8 cellular contexts compared by ENCODE assay signal in the genomic region with DNA sequence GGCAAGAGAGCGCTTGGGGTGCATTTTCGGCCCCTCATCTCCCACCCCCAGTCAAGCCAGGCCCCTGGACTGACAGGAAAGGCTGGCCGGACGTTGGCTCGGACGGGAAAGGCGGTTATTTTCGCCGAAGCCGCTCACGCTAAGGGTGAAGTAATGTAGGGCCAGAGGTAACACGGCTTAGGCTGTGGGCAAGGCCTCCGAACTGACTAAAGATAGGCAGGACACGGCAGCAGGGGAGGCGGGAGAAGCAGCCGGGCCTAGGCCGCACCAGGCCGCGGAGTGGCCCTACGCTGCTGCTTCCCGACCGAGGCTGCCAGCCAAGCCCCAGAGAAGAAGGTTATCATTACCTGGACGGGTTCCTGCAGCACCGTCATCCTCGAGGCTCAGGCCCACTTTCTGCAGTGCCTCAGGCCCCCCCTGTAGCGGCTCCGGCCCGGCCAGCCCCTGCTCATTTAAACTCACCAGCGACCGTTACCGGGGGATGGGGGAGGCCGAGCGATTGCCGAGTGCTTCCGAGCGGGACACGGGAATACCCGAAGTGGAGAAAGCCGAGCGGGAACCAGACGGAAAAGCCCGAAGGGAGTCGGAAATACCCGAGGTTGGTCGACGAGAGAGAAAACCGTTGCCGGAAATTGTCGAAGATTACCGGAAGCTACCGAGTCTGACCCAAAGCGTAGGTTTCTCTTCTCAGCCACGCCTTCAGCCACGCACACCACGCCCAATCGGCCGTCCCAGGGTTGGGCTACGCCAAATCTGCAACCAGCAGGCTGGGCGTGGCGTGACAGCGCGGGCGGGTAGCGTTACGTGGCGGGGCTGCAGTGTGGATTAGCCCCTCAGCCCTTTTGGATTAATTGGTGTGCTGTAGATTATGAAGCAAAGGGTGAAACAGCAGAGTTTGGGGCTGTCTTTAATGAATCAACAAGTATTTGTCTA. TPM values are rescaled to one million over a fixed set of nuclear protein-coding genes. Genes with fewer than 3 reads are reported as not detected.
DNase-seq lines count a peak whose midpoint lies in the region; ATAC-seq and TF ChIP-seq lines count a peak whose summit lies in the region.

A gene with protein sequence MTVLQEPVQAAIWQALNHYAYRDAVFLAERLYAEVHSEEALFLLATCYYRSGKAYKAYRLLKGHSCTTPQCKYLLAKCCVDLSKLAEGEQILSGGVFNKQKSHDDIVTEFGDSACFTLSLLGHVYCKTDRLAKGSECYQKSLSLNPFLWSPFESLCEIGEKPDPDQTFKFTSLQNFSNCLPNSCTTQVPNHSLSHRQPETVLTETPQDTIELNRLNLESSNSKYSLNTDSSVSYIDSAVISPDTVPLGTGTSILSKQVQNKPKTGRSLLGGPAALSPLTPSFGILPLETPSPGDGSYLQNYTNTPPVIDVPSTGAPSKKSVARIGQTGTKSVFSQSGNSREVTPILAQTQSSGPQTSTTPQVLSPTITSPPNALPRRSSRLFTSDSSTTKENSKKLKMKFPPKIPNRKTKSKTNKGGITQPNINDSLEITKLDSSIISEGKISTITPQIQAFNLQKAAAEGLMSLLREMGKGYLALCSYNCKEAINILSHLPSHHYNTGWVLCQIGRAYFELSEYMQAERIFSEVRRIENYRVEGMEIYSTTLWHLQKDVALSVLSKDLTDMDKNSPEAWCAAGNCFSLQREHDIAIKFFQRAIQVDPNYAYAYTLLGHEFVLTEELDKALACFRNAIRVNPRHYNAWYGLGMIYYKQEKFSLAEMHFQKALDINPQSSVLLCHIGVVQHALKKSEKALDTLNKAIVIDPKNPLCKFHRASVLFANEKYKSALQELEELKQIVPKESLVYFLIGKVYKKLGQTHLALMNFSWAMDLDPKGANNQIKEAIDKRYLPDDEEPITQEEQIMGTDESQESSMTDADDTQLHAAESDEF (minus strand): TSS at position 497 of the 933 bp plus-strand sequence. CDS start 123 bp downstream, at position 374.

- ATAC-seq in GM19395 (IDR thresholded peaks at IDR 0.05; ENCODE audit: unreplicated experiment) (peak; percentile 93), HG03565 (IDR thresholded peaks at IDR 0.05; ENCODE audit: unreplicated experiment) (peak; percentile 89), left lobe of liver (peak; percentile 94)

- intact Hi-C loops in dendritic cell treated with granulocyte-macrophage colony-stimulating factor and Interleukin-4, amounts not matched to agents 40 ng/mL and 50 ng/mL, for 4 days (cut with micrococcal nuclease) = loop anchor here (5.0 to 10.0 kb wide), 2 partner anchors 38 to 136 kb away; a partner anchor contains a TSS

- H3K4me1 Mint-ChIP-seq in dendritic cell treated with granulocyte-macrophage colony-stimulating factor and Interleukin-4, amounts not matched to agents 40 ng/mL and 50 ng/mL, for 4 days (ENCODE audit: low read depth) = peaks cover 43% of the 10 kb centered on the region

- no peaks in the 10 kb centered on the region for H3K27me3 Mint-ChIP-seq in dendritic cell treated with granulocyte-macrophage colony-stimulating factor and Interleukin-4, amounts not matched to agents 40 ng/mL and 50 ng/mL, for 4 days

- H3K27ac ChIP-seq in C4-2B = peak within 1 kb of the TSS; percentile 92

- H3K27ac Mint-ChIP-seq in dendritic cell treated with granulocyte-macrophage colony-stimulating factor and Interleukin-4, amounts not matched to agents 40 ng/mL and 50 ng/mL, for 4 days = peak within 1 kb of the TSS; percentile 95

- DNase-seq in NCI-H774 (lab: John Stamatoyannopoulos, UW) (peak; percentile 100), left lobe of liver (ENCODE audit: low spot score) (peak; percentile 99)
- peak; percentile 100 for DNase-seq in activated CD4-positive, alpha-beta T cell treated with anti-CD3 and anti-CD28 coated beads, Interleukin-2, amount 50 U/mL, for 4 hours
- DNase-seq in stimulated activated CD4-positive, alpha-beta T cell treated with anti-CD3 and anti-CD28 coated beads, Interleukin-2, amount 100 ng/mL, for 4 hours (ENCODE audit: low read depth) = peak; percentile 99

- no peak for TF ChIP-seq CTCF in C4-2B (conservative IDR thresholded peaks at IDR 0.05)

- no peaks in the 10 kb centered on the region for H3K9me3 Mint-ChIP-seq in dendritic cell treated with granulocyte-macrophage colony-stimulating factor and Interleukin-4, amounts not matched to agents 40 ng/mL and 50 ng/mL, for 4 days

- H3K4me3 Mint-ChIP-seq in dendritic cell treated with granulocyte-macrophage colony-stimulating factor and Interleukin-4, amounts not matched to agents 40 ng/mL and 50 ng/mL, for 4 days = peak within 1 kb of the TSS; percentile 90

- H3K36me3 Mint-ChIP-seq in dendritic cell treated with granulocyte-macrophage colony-stimulating factor and Interleukin-4, amounts not matched to agents 40 ng/mL and 50 ng/mL, for 4 days (ENCODE audit: low read depth) = peaks cover 19% of the 10 kb centered on the region

RNA-seq across cellular contexts. Expression of the gene that starts here (rescaled TPM):
- 29.3 TPM for total RNA-seq in left lobe of liver

Comparison
In these comparisons a context has a peak if more than half of its experiments do, and no peak if none do; other contexts are left out.
1. Peak in every context shown above with its lines: DNase-seq, ATAC-seq and H3K27ac ChIP-seq.